Comparison of ENCODE assay signal across 24 cellular contexts in the genomic region with DNA sequence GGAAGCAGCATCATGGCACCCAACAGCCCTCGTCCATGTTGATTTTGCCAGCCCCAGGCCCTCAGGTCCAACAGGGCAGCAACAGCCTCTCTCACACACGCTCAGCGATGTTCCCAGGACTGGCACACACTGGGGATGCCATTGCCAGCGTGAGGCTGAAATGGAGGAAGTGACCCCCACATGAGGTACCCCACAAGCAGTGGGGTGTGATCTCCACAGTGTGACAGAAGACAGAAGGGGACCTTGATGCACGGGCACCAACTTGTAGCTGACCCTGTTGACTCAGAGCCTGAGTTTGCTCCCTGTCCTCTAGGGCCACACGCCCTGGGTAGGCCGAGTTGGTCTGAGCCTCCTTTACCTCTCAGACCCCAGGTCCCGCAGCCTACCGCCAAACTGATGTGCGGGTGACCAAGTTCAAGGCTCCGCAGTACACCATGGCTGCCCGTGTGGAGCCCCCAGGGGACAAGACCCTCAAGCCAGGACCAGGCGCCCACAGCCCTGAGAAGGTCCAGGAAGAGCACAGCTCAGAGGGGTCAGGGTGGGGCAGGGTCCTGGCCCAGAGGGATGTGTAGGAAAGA. TPM values are rescaled to one million over a fixed set of nuclear protein-coding genes. Genes with fewer than 3 reads are reported as not detected.
A peak's percentile ranks its signal among the peaks of the same experiment; 100 is the strongest.
DNase-seq lines count a peak whose midpoint lies in the region; ATAC-seq and TF ChIP-seq lines count a peak whose summit lies in the region.
"Had no signal": no experiment of that assay in that cellular context is flagged by ENCODE, and none has a peak within 500 bp of the region (broad histone marks: within the 10 kb centered on the region; RNA-seq: fewer than 3 reads in every experiment).

No MANE protein-coding gene starts in this region.

- no peak overlapping the region for H4K8ac ChIP-seq in H9 (replicated peaks; ENCODE audit: insufficient read length, low read depth, low read length)

- H4K20me1 ChIP-seq in SK-N-SH (ENCODE audit: insufficient read depth) (peaks cover 17% of the 10 kb centered on the region), H9 (ENCODE audit: control insufficient read depth, insufficient read depth, insufficient read length) (no peaks in the 10 kb centered on the region)

- H3K4me3 ChIP-seq in SK-N-SH (ENCODE audit: low read depth in 2 of 2, low read length in 1 of 2) (no peak overlapping the region), right cardiac atrium (ENCODE audit: low read length) (no peak overlapping the region), spleen (no peak overlapping the region)
- H3K4me3 ChIP-seq: BLaER1, GM23248, heart right ventricle, mucosa of descending colon, right lobe of liver, SJSA1 had no signal

- no peak overlapping the region for H3K4me2 ChIP-seq in SK-N-SH
- H3K4me2 ChIP-seq in H9 (ENCODE audit: insufficient read depth, insufficient read length, low read length), result no peak overlapping the region
- H3K4me2 ChIP-seq: BLaER1 had no signal

- no peak overlapping the region; the same call in 1 of the 2 replicates for H3K14ac ChIP-seq in H9 (ENCODE audit: insufficient read depth, low read length)

- H2BK15ac ChIP-seq in H9 (ENCODE audit: low read depth, low read length), result no peak overlapping the region

- TF ChIP-seq POLR2A in spleen (IDR thresholded peaks at IDR 0.05), result no peak

- H3K9me2 ChIP-seq in SK-N-SH, result no peaks in the 10 kb centered on the region

- intact Hi-C loops in activated CD8-positive, alpha-beta T cell treated with anti-CD3 and anti-CD28 coated beads for 36 hours (cut with micrococcal nuclease), result no loop called here
- intact Hi-C loops in right cardiac atrium (cut with DNase I), result no loop called here
- intact Hi-C loops in spleen (cut with DNase I; ENCODE audit: low total_unique reads), result no loop called here

- no peak overlapping the region for H3K18ac ChIP-seq in H9 (ENCODE audit: insufficient read length, low read depth, low read length)

- no peak overlapping the region for H3T11ph ChIP-seq in H9 (ENCODE audit: low read length)

- no peak overlapping the region for H3K56ac ChIP-seq in H9 (ENCODE audit: insufficient read length, low read depth, low read length)

- peaks cover 8% of the 10 kb centered on the region; the same call in 1 of the 2 replicates for H3K79me2 ChIP-seq in SK-N-SH (ENCODE audit: insufficient read depth)
- no peaks in the 10 kb centered on the region for H3K79me2 ChIP-seq in H9 (ENCODE audit: insufficient read depth, low read length)

- H2AFZ ChIP-seq in SK-N-SH (ENCODE audit: low read depth) (no peak overlapping the region), H9 (ENCODE audit: low read length) (no peak overlapping the region)
- H2AFZ ChIP-seq: GM23248 had no signal

- no peak overlapping the region for H2BK20ac ChIP-seq in H9 (ENCODE audit: low read depth, low read length, poor library complexity, severe bottlenecking)

- H3K4me3 Mint-ChIP-seq in activated CD8-positive, alpha-beta T cell treated with anti-CD3 and anti-CD28 coated beads for 36 hours, result no peak overlapping the region
- H3K4me3 Mint-ChIP-seq in H9, result no peak overlapping the region
- H3K4me3 Mint-ChIP-seq: activated T-helper 17 cell treated with anti-CD3 and anti-CD28 coated beads, Interleukin-2, amount 50 U/mL, for 72 hours had no signal

- peaks cover 10% of the 10 kb centered on the region for H3K36me3 Mint-ChIP-seq in activated CD8-positive, alpha-beta T cell treated with anti-CD3 and anti-CD28 coated beads for 36 hours (ENCODE audit: low read depth)
- H3K36me3 Mint-ChIP-seq in H9 (ENCODE audit: insufficient read depth in 1 of 3, low read depth in 3 of 3), result peaks cover 3 to 16% (median 13%) of the 10 kb centered on the region in 3 experiments; a peak in 6 of 7 replicates

- H3K27me3 ChIP-seq in SK-N-SH (ENCODE audit: insufficient read depth) (no peaks in the 10 kb centered on the region), right cardiac atrium (ENCODE audit: control insufficient read depth, insufficient read depth) (no peaks in the 10 kb centered on the region), spleen (replicated peaks in 1 of 7) (no peaks in the 10 kb centered on the region), H9 (ENCODE audit: insufficient read depth, low read length) (no peaks in the 10 kb centered on the region)
- H3K27me3 ChIP-seq: BLaER1, heart right ventricle, neutrophil, right lobe of liver, SJSA1 had no signal

- H3K4ac ChIP-seq in H9 (ENCODE audit: low read depth, low read length), result no peak overlapping the region

- H4K91ac ChIP-seq in H9 (ENCODE audit: insufficient read length, low read depth, low read length), result no peak overlapping the region

- H3K4me1 ChIP-seq in SK-N-SH (ENCODE audit: control insufficient read depth in 1 of 2, insufficient read depth in 2 of 2, low read depth in 1 of 2, low read length in 1 of 2) (no peaks in the 10 kb centered on the region), right cardiac atrium (ENCODE audit: control insufficient read depth, insufficient read depth, low read length) (no peaks in the 10 kb centered on the region), spleen (peaks cover 0 to 34% (median 28%) of the 10 kb centered on the region in 6 donors), H9 (ENCODE audit: insufficient read depth, low read length) (no peaks in the 10 kb centered on the region)
- H3K4me1 ChIP-seq: right lobe of liver, SJSA1 had no signal

- peaks cover 10 to 18% of the 10 kb centered on the region in 2 experiments for H3K36me3 ChIP-seq in SK-N-SH (replicated peaks in 1 of 2; ENCODE audit: control insufficient read depth in 1 of 2, insufficient read depth in 2 of 2, low read length in 1 of 2)
- peaks cover 0 to 42% (median 22%) of the 10 kb centered on the region in 6 donors for H3K36me3 ChIP-seq in spleen
- H3K36me3 ChIP-seq: right lobe of liver had no signal

- POLR2A ChIA-PET in SK-N-SH (lab: Yijun Ruan, JAX), result no interaction called here
- POLR2A ChIA-PET in activated CD8-positive, alpha-beta T cell treated with anti-CD3 and anti-CD28 coated beads for 36 hours (lab: Charles Lee), result interaction anchor here (0.8 kb wide), 2 partner anchors 10 to 69 kb away, joined by 3 to 4 read pairs; no protein-coding TSS in a partner anchor

- peak; percentile 14; the same call in 2 of the 3 replicates for ATAC-seq in SK-N-SH treated with all-trans-retinoic acid at 6 μM for 48 hours
- no peak for ATAC-seq in activated CD8-positive, alpha-beta T cell treated with anti-CD3 and anti-CD28 coated beads for 36 hours
- ATAC-seq in right cardiac atrium, result no peak
- ATAC-seq: activated T-helper 17 cell treated with anti-CD3 and anti-CD28 coated beads, Interleukin-2, amount 50 U/mL, for 72 hours had no signal

- H2BK120ac ChIP-seq in H9 (ENCODE audit: low read depth, low read length, poor library complexity, severe bottlenecking), result no peak overlapping the region

- H4K5ac ChIP-seq in H9 (ENCODE audit: insufficient read length, low read depth, low read length), result no peak overlapping the region

- no peak overlapping the region for H2BK12ac ChIP-seq in H9 (ENCODE audit: insufficient read length, low read depth, low read length)

- no peak overlapping the region for H3K23ac ChIP-seq in H9 (ENCODE audit: insufficient read length, low read depth, low read length)

- H3K23me2 ChIP-seq in H9 (ENCODE audit: insufficient read length, low read depth, low read length, poor library complexity, severe bottlenecking), result no peaks in the 10 kb centered on the region

- no peak overlapping the region for H3K27ac ChIP-seq in SK-N-SH (ENCODE audit: low read depth in 2 of 2, low read length in 1 of 2)
- no peak overlapping the region for H3K27ac ChIP-seq in right cardiac atrium (ENCODE audit: low read length)
- H3K27ac ChIP-seq in spleen, result no peak overlapping the region
- H3K27ac ChIP-seq in H9 (ENCODE audit: insufficient read length, low read depth, low read length), result no peak overlapping the region
- H3K27ac ChIP-seq: 22Rv1, BLaER1, GM23248, heart right ventricle, neutrophil, right lobe of liver, SJSA1 had no signal

- no peaks in the 10 kb centered on the region for H3K9me3 ChIP-seq in SK-N-SH
- no peaks in the 10 kb centered on the region for H3K9me3 ChIP-seq in right cardiac atrium (ENCODE audit: control insufficient read depth, low read length)
- no peaks in the 10 kb centered on the region for H3K9me3 ChIP-seq in spleen
- no peaks in the 10 kb centered on the region for H3K9me3 ChIP-seq in H9 (ENCODE audit: control insufficient read depth, low read depth, low read length)
- H3K9me3 ChIP-seq: BLaER1, heart right ventricle, mucosa of descending colon, neutrophil, right lobe of liver, SJSA1 had no signal

- H3K9ac ChIP-seq in SK-N-SH (no peak overlapping the region), H9 (ENCODE audit: extremely low read depth, insufficient read length, low read length) (no peak overlapping the region)
- H3K9ac ChIP-seq: BLaER1, GM23248 had no signal

- no peaks in the 10 kb centered on the region for H3K79me1 ChIP-seq in H9 (ENCODE audit: insufficient read depth, low read depth, low read length, poor library complexity, severe bottlenecking)

- no peak for TF ChIP-seq CTCF in SK-N-SH (IDR thresholded peaks at IDR 0.05)
- TF ChIP-seq CTCF in activated CD8-positive, alpha-beta T cell treated with anti-CD3 and anti-CD28 coated beads for 36 hours (IDR thresholded peaks at IDR 0.05), result no peak
- TF ChIP-seq CTCF in spleen (IDR thresholded peaks at IDR 0.05 in 8 of 11, conservative IDR thresholded peaks at IDR 0.05 in 3 of 11), result no peak
- TF ChIP-seq CTCF in H9 (conservative IDR thresholded peaks at IDR 0.05), result no peak

- TF ChIP-seq RAD21 in SK-N-SH (IDR thresholded peaks at IDR 0.05; ENCODE audit: low read length), result no peak

- no peak overlapping the region for H2AK5ac ChIP-seq in H9 (ENCODE audit: insufficient read length, low read length)

- no peak overlapping the region for H2BK5ac ChIP-seq in H9 (ENCODE audit: insufficient read length, low read length)

- CTCF ChIA-PET in SK-N-SH (lab: Yijun Ruan, JAX), result interaction anchor here (1.0 to 1.2 kb wide), 2 partner anchors 23 to 320 kb away, joined by 3 read pairs; no protein-coding TSS in a partner anchor
- CTCF ChIA-PET in activated CD8-positive, alpha-beta T cell treated with anti-CD3 and anti-CD28 coated beads for 36 hours (lab: Charles Lee), result interaction anchor here (1.0 kb wide), 1 partner anchor 51 kb away, joined by 3 read pairs; no protein-coding TSS in a partner anchor

- H3K27me3 Mint-ChIP-seq in activated CD8-positive, alpha-beta T cell treated with anti-CD3 and anti-CD28 coated beads for 36 hours, result no peaks in the 10 kb centered on the region
- peaks cover 1% of the 10 kb centered on the region for H3K27me3 Mint-ChIP-seq in H9 (ENCODE audit: low read depth)
- H3K27me3 Mint-ChIP-seq: activated T-helper 17 cell treated with anti-CD3 and anti-CD28 coated beads, Interleukin-2, amount 50 U/mL, for 72 hours; IgD-negative memory B cell had no signal

- no peak for DNase-seq in SK-N-SH
- peak; percentile 3 for DNase-seq in activated CD8-positive, alpha-beta T cell treated with anti-CD3 and anti-CD28 coated beads for 36 hours
- DNase-seq in right cardiac atrium, result peak in 2 of 3 donors; percentile 28 to 58
- peak; percentile 71 for DNase-seq in spleen
- no peak for DNase-seq in H9
- DNase-seq in activated gamma-delta T cell treated with Interleukin-2 at 50 U/mL for 16 hours, result no peak
- no peak for DNase-seq in NCI-H2029 (lab: John Stamatoyannopoulos, UW)
- DNase-seq: central memory CD4-positive, alpha-beta T cell; GM23248; heart right ventricle; MV-4-11; NCI-H2081; NCI-H526; OCI-M1; stimulated activated CD4-positive, alpha-beta T cell treated with anti-CD3 and anti-CD28 coated beads, Interleukin-1b, Interleukin-23, amount 100 ng/mL, for 48 hours had no signal

- peaks cover 32% of the 10 kb centered on the region for H3K4me1 Mint-ChIP-seq in activated CD8-positive, alpha-beta T cell treated with anti-CD3 and anti-CD28 coated beads for 36 hours (ENCODE audit: low read depth)
- no peaks in the 10 kb centered on the region for H3K4me1 Mint-ChIP-seq in H9

- 65% methylated on average over 6 of the region's 13 CpGs for WGBS in SK-N-SH (ENCODE audit: low lambda C conversion rate)
- 89% methylated on average over 13 of the region's 13 CpGs for WGBS in right cardiac atrium
- 85 to 90% (median 86%) methylated on average over 10 to 13 of the region's 13 CpGs for whole genome bisulfite sequencing in spleen, 5 donors
- no CpG with 5 or more reads among the region's 13 CpGs for WGBS in H9 (ENCODE audit: extremely low coverage, insufficient read length, low lambda C conversion rate)

- no peak overlapping the region for H3K27ac Mint-ChIP-seq in activated CD8-positive, alpha-beta T cell treated with anti-CD3 and anti-CD28 coated beads for 36 hours
- no peak overlapping the region for H3K27ac Mint-ChIP-seq in H9

- H3F3A ChIP-seq in SK-N-SH (replicated peaks; ENCODE audit: insufficient read depth), result no peaks in the 10 kb centered on the region

- TF ChIP-seq EP300 in SK-N-SH (IDR thresholded peaks at IDR 0.05; ENCODE audit: borderline replicate concordance in 1 of 2, low read depth in 1 of 2, low read length in 1 of 2), result no peak

- no peaks in the 10 kb centered on the region for H3K9me3 Mint-ChIP-seq in activated CD8-positive, alpha-beta T cell treated with anti-CD3 and anti-CD28 coated beads for 36 hours
- H3K9me3 Mint-ChIP-seq in H9, result peaks cover 0 to 6% of the 10 kb centered on the region in 2 experiments; a peak in 4 of 5 replicates
- H3K9me3 Mint-ChIP-seq: activated T-helper 17 cell treated with anti-CD3 and anti-CD28 coated beads, Interleukin-2, amount 50 U/mL, for 72 hours; IgD-negative memory B cell had no signal

RNA-seq across cellular contexts. Expression of gene SCGB1C1, which starts 6.2 kb away (rescaled TPM):
- not detected in 2 replicates for polyA plus RNA-seq in SK-N-SH (2012; rRNA removed)
- not detected in 2 replicates for polyA plus RNA-seq in SK-N-SH (2012; cell fraction: cytosol; rRNA removed)
- polyA plus RNA-seq in SK-N-SH (2012; cell fraction: nucleus; rRNA removed), result not detected in 2 replicates
- not detected for total RNA-seq in activated CD8-positive, alpha-beta T cell treated with anti-CD3 and anti-CD28 coated beads for 36 hours
- total RNA-seq in right cardiac atrium, result not detected
- polyA plus RNA-seq in right cardiac atrium, result not detected
- not detected for total RNA-seq in spleen
- not detected for polyA plus RNA-seq in spleen
- total RNA-seq in H9 (2021), result not detected in 2 replicates
- total RNA-seq: activated T-helper 17 cell treated with anti-CD3 and anti-CD28 coated beads, Interleukin-2, amount 50 U/mL, for 72 hours; GM23248; heart right ventricle; mucosa of descending colon; right lobe of liver; SJSA1 had no signal
- polyA plus RNA-seq: GM23248, heart right ventricle, IgD-negative memory B cell had no signal

RNA-seq across cellular contexts. Expression of gene BET1L, which starts 8.1 kb away (rescaled TPM):
- polyA plus RNA-seq in SK-N-SH (2012; rRNA removed), result 56.9 and 67.5 TPM in 2 replicates
- 31.9 and 43.1 TPM in 2 replicates for polyA plus RNA-seq in SK-N-SH (2012; cell fraction: cytosol; rRNA removed)
- polyA plus RNA-seq in SK-N-SH (2012; cell fraction: nucleus; rRNA removed), result 74.7 and 96.6 TPM in 2 replicates
- total RNA-seq in activated CD8-positive, alpha-beta T cell treated with anti-CD3 and anti-CD28 coated beads for 36 hours, result 10 to 100 TPM; 58.4 to 68.9 TPM
- total RNA-seq in right cardiac atrium, result 10 to 100 TPM; 27.1 to 39.9 (median 35.5) TPM
- 20.9 TPM for polyA plus RNA-seq in right cardiac atrium
- 10 to 100 TPM; 40.6 to 63.5 (median 51.4) TPM for total RNA-seq in spleen
- polyA plus RNA-seq in spleen, result 10 to 100 TPM; 16.2 to 29.9 (median 20.2) TPM
- 44.1 and 49.4 TPM in 2 replicates for total RNA-seq in H9 (2021)

RNA-seq across cellular contexts. Expression of gene RIC8A, which starts 8.4 kb away (rescaled TPM):
- polyA plus RNA-seq in SK-N-SH (2012; rRNA removed) (115 and 127 TPM in 2 replicates), right cardiac atrium (42.4 TPM), spleen (10 to 100 TPM; 38.6 to 59.2 (median 44.7) TPM)
- 57.2 and 79.5 TPM in 2 replicates for polyA plus RNA-seq in SK-N-SH (2012; cell fraction: cytosol; rRNA removed)
- 276 and 279 TPM in 2 replicates for polyA plus RNA-seq in SK-N-SH (2012; cell fraction: nucleus; rRNA removed)
- total RNA-seq in activated CD8-positive, alpha-beta T cell treated with anti-CD3 and anti-CD28 coated beads for 36 hours, result 100 to 1,000 TPM in 1 of 2 experiments, 10 to 100 TPM in 1; 96.5 to 108 TPM
- total RNA-seq in right cardiac atrium (10 to 100 TPM; 52.4 to 80.6 (median 58.5) TPM), spleen (100 to 1,000 TPM in 3 of 7 donors, 10 to 100 TPM in 4; 66.7 to 141 (median 88.3) TPM), H9 (2021) (94.9 and 98.1 TPM in 2 replicates)

RNA-seq across cellular contexts. Expression of gene SIRT3, which starts 37.0 kb away (rescaled TPM):
- polyA plus RNA-seq in SK-N-SH (2012; rRNA removed) (34.4 and 40.1 TPM in 2 replicates), right cardiac atrium (23.9 TPM), spleen (10 to 100 TPM; 17.8 to 24.0 (median 22.0) TPM)
- 16.1 and 20.4 TPM in 2 replicates for polyA plus RNA-seq in SK-N-SH (2012; cell fraction: cytosol; rRNA removed)
- 94.1 and 124 TPM in 2 replicates for polyA plus RNA-seq in SK-N-SH (2012; cell fraction: nucleus; rRNA removed)
- total RNA-seq in activated CD8-positive, alpha-beta T cell treated with anti-CD3 and anti-CD28 coated beads for 36 hours, result 10 to 100 TPM; 27.7 to 32.1 TPM
- total RNA-seq in right cardiac atrium (10 to 100 TPM; 18.5 to 32.5 (median 27.1) TPM), spleen (10 to 100 TPM; 11.9 to 28.8 (median 16.6) TPM), H9 (2021) (13.2 and 13.9 TPM in 2 replicates)

RNA-seq across cellular contexts. Expression of gene PSMD13, which starts 37.7 kb away (rescaled TPM):
- polyA plus RNA-seq in SK-N-SH (2012; rRNA removed) (196 and 227 TPM in 2 replicates), right cardiac atrium (106 TPM), spleen (100 to 1,000 TPM; 165 to 229 (median 200) TPM)
- polyA plus RNA-seq in SK-N-SH (2012; cell fraction: cytosol; rRNA removed), result 193 and 211 TPM in 2 replicates
- 229 and 300 TPM in 2 replicates for polyA plus RNA-seq in SK-N-SH (2012; cell fraction: nucleus; rRNA removed)
- 100 to 1,000 TPM; 220 to 228 TPM for total RNA-seq in activated CD8-positive, alpha-beta T cell treated with anti-CD3 and anti-CD28 coated beads for 36 hours
- total RNA-seq in right cardiac atrium (10 to 100 TPM; 76.8 to 92.9 (median 85.9) TPM), spleen (100 to 1,000 TPM in 5 of 7 donors, 10 to 100 TPM in 2; 93.6 to 126 (median 101) TPM), H9 (2021) (141 and 148 TPM in 2 replicates)

Comparison
In these comparisons a context has a peak if more than half of its experiments do, and no peak if none do; other contexts are left out.
1. DNase-seq: peak in activated CD8-positive, alpha-beta T cell treated with anti-CD3 and anti-CD28 coated beads for 36 hours (single experiment), right cardiac atrium (2 of 3) and spleen (single experiment); none in SK-N-SH (single experiment), H9 (single experiment), activated gamma-delta T cell treated with Interleukin-2 at 50 U/mL for 16 hours (single experiment) and NCI-H2029 (single experiment).